1 cellular context compared by ENCODE assay signal in the genomic region with DNA sequence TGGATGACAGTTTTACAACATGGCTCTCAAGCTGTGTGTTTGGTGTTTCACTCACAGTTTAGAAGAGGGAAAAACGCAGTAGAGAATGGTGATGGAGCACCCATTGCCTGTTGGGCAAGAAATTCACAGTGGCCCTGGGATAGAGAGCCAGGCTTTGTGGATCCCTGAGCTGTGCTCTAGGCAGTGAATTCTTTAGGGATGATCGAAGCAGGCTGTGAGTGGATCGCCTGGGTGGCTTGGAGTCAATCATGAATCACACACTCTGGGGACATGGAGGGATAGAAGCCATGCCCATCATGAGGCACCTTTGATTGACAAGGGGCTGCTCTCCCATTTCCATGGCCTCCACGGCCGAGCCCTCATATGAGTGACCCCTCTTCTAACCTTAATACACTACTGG.
TF ChIP-seq lines count a peak whose summit lies in the region.

No MANE protein-coding gene starts in this region.

TF ChIP-seq in A549, 52 proteins besides CTCF, POLR2A, EP300 and RAD21 (continued from another document):
- TF ChIP-seq, protein P1, sequence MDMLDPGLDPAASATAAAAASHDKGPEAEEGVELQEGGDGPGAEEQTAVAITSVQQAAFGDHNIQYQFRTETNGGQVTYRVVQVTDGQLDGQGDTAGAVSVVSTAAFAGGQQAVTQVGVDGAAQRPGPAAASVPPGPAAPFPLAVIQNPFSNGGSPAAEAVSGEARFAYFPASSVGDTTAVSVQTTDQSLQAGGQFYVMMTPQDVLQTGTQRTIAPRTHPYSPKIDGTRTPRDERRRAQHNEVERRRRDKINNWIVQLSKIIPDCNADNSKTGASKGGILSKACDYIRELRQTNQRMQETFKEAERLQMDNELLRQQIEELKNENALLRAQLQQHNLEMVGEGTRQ (IDR thresholded peaks at IDR 0.05) = no peak
TF ChIP-seq in A549: peak in this region for 0.
